In genomic region chr1:85607913-85608250, GRCh38 we compare ENCODE assay signal across 15 cellular contexts. TPM values are rescaled to one million over a fixed set of nuclear protein-coding genes. Genes with fewer than 3 reads are reported as not detected.
DNase-seq lines count a peak whose midpoint lies in the region; ATAC-seq, FAIRE-seq and TF ChIP-seq lines count a peak whose summit lies in the region.
"Had no signal": no experiment of that assay in that cellular context is flagged by ENCODE, and none has a peak within 500 bp of the region (broad histone marks: within the 10 kb centered on the region; RNA-seq: fewer than 3 reads in every experiment).

No MANE protein-coding gene starts in this region.

- no peak overlapping the region for H2BK5ac ChIP-seq in neuronal stem cell (ENCODE audit: low read length)

- H3K79me1 ChIP-seq in neuronal stem cell (ENCODE audit: low read depth, low read length), result no peaks in the 10 kb centered on the region

- no CpG with 5 or more reads among the region's 4 CpGs for WGBS in neuronal stem cell (ENCODE audit: extremely low coverage in 2 of 2, insufficient read length in 2 of 2, insufficient replicate concordance in 1 of 2), 2 donors

- no peaks in the 10 kb centered on the region for H3K9me3 Mint-ChIP-seq in activated CD4-positive, alpha-beta T cell treated with anti-CD3 and anti-CD28 coated beads for 36 hours (ENCODE audit: low read depth)
- H3K9me3 Mint-ChIP-seq: naive thymus-derived CD4-positive, alpha-beta T cell had no signal

- H3K9ac ChIP-seq in fibroblast of lung (ENCODE audit: insufficient read depth, low read length) (peak overlapping the region; percentile 49), neuronal stem cell (ENCODE audit: low read depth, low read length, poor library complexity) (no peak overlapping the region)

- POLR2A ChIA-PET in activated CD4-positive, alpha-beta T cell treated with anti-CD3 and anti-CD28 coated beads for 36 hours (lab: Charles Lee), result no interaction called here

- no peak overlapping the region for H3K27ac Mint-ChIP-seq in activated CD4-positive, alpha-beta T cell treated with anti-CD3 and anti-CD28 coated beads for 36 hours
- H3K27ac Mint-ChIP-seq: naive thymus-derived CD4-positive, alpha-beta T cell had no signal

- H3K4me1 Mint-ChIP-seq in activated CD4-positive, alpha-beta T cell treated with anti-CD3 and anti-CD28 coated beads for 36 hours, result no peaks in the 10 kb centered on the region
- H3K4me1 Mint-ChIP-seq: naive thymus-derived CD4-positive, alpha-beta T cell had no signal

- H3K27me3 Mint-ChIP-seq in activated CD4-positive, alpha-beta T cell treated with anti-CD3 and anti-CD28 coated beads for 36 hours, result no peaks in the 10 kb centered on the region

- H4K91ac ChIP-seq in neuronal stem cell (ENCODE audit: low read depth, low read length, poor library complexity), result no peak overlapping the region

- H3K23ac ChIP-seq in neuronal stem cell (ENCODE audit: low read depth, low read length, poor library complexity), result no peak overlapping the region

- H3K14ac ChIP-seq in neuronal stem cell (ENCODE audit: low read length), result no peak overlapping the region

- ATAC-seq in activated CD4-positive, alpha-beta T cell treated with anti-CD3 and anti-CD28 coated beads for 36 hours, result no peak
- no peak for ATAC-seq in HG03354 (IDR thresholded peaks at IDR 0.05; ENCODE audit: poor library complexity, severe bottlenecking, unreplicated experiment)
- ATAC-seq in GM18511 (IDR thresholded peaks at IDR 0.05; ENCODE audit: unreplicated experiment), result no peak
- ATAC-seq: heart left ventricle; naive thymus-derived CD4-positive, alpha-beta T cell had no signal

- intact Hi-C loops in activated CD4-positive, alpha-beta T cell treated with anti-CD3 and anti-CD28 coated beads for 36 hours (cut with DNase I, micrococcal nuclease), result no loop called here

- no peak overlapping the region for H3K4me3 ChIP-seq in fibroblast of lung (replicated peaks in 1 of 4; ENCODE audit: control extremely low read depth in 1 of 4, insufficient read depth in 1 of 4, low read depth in 3 of 4, low read length in 4 of 4)
- H3K4me3 ChIP-seq in neuronal stem cell (ENCODE audit: low read length in 2 of 2), result no peak overlapping the region
- H3K4me3 ChIP-seq: coronary artery, heart left ventricle had no signal

- H4K8ac ChIP-seq in neuronal stem cell (ENCODE audit: low read depth, low read length), result no peak overlapping the region

- no peak overlapping the region for H2BK15ac ChIP-seq in neuronal stem cell (ENCODE audit: low read length)

- H3K4me3 Mint-ChIP-seq in activated CD4-positive, alpha-beta T cell treated with anti-CD3 and anti-CD28 coated beads for 36 hours, result no peak overlapping the region
- H3K4me3 Mint-ChIP-seq: naive thymus-derived CD4-positive, alpha-beta T cell had no signal

- H3K4me1 ChIP-seq in fibroblast of lung (ENCODE audit: control insufficient read depth, extremely low read depth, insufficient read depth, low read length) (peaks cover 46% of the 10 kb centered on the region), neuronal stem cell (ENCODE audit: control insufficient read depth in 2 of 2, insufficient read depth in 1 of 2, low read depth in 1 of 2, low read length in 2 of 2) (peaks cover 18 to 23% of the 10 kb centered on the region in 2 donors)

- H3K18ac ChIP-seq in neuronal stem cell (ENCODE audit: low read length), result peak overlapping the region; percentile 11

- DNase-seq in EL (peak; percentile 40), RCC 7860 (ENCODE audit: low spot score) (peak; percentile 23), fibroblast of lung (ENCODE audit: low read depth in 2 of 2) (peak in 1 of 2 donors; percentile 48), neuronal stem cell (ENCODE audit: low spot score) (no peak), cerebellar cortex (ENCODE audit: low spot score) (no peak)
- DNase-seq in activated CD4-positive, alpha-beta T cell treated with anti-CD3 and anti-CD28 coated beads for 36 hours, result no peak
- DNase-seq: AML-193; heart left ventricle; naive thymus-derived CD4-positive, alpha-beta T cell; NCI-H774; RPMI8226 had no signal

- H3K36me3 ChIP-seq in fibroblast of lung (ENCODE audit: control insufficient read depth, insufficient read depth, low read length), result no peaks in the 10 kb centered on the region
- no peaks in the 10 kb centered on the region for H3K36me3 ChIP-seq in neuronal stem cell (replicated peaks in 1 of 2; ENCODE audit: control insufficient read depth in 2 of 2, insufficient read depth in 2 of 2, low read length in 2 of 2)
- H3K36me3 ChIP-seq: heart left ventricle had no signal

- H3K27me3 ChIP-seq in fibroblast of lung (ENCODE audit: control insufficient read depth, insufficient read depth, low read length) (no peaks in the 10 kb centered on the region), neuronal stem cell (ENCODE audit: control insufficient read depth in 3 of 3, insufficient read depth in 3 of 3, low read depth in 1 of 3, low read length in 3 of 3) (no peaks in the 10 kb centered on the region)
- H3K27me3 ChIP-seq: heart left ventricle had no signal

- H2BK120ac ChIP-seq in neuronal stem cell (ENCODE audit: low read depth, low read length), result no peak overlapping the region

- H3K9me3 ChIP-seq in fibroblast of lung (ENCODE audit: control insufficient read depth, insufficient read depth, low read depth, low read length) (no peaks in the 10 kb centered on the region), neuronal stem cell (replicated peaks in 1 of 2; ENCODE audit: control insufficient read depth in 2 of 2, insufficient read depth in 1 of 2, low read depth in 1 of 2, low read length in 2 of 2) (no peaks in the 10 kb centered on the region)
- H3K9me3 ChIP-seq: heart left ventricle had no signal

- H2AFZ ChIP-seq in fibroblast of lung (ENCODE audit: low read length), result no peak overlapping the region
- H2AFZ ChIP-seq in neuronal stem cell (ENCODE audit: low read length), result no peak overlapping the region

- no peaks in the 10 kb centered on the region for H4K20me1 ChIP-seq in fibroblast of lung (ENCODE audit: control insufficient read depth, extremely low read depth, insufficient read depth, low read length)

- H3K79me2 ChIP-seq in fibroblast of lung (ENCODE audit: control insufficient read depth, insufficient read depth, low read length), result no peaks in the 10 kb centered on the region

- H3K27ac ChIP-seq in fibroblast of lung (ENCODE audit: insufficient read depth, low read length) (peak overlapping the region; percentile 89), neuronal stem cell (replicated peaks; ENCODE audit: low read length) (no peak overlapping the region)
- H3K27ac ChIP-seq: heart left ventricle had no signal

- H2AK5ac ChIP-seq in neuronal stem cell (ENCODE audit: low read depth, low read length), result no peak overlapping the region

- H2BK12ac ChIP-seq in neuronal stem cell (ENCODE audit: low read length), result no peak overlapping the region

- no peak for TF ChIP-seq CTCF in fibroblast of lung (conservative IDR thresholded peaks at IDR 0.05 in 1 of 2, IDR thresholded peaks at IDR 0.05 in 1 of 2; ENCODE audit: low read depth in 1 of 2, low read length in 2 of 2)

- CTCF ChIA-PET in activated CD4-positive, alpha-beta T cell treated with anti-CD3 and anti-CD28 coated beads for 36 hours (lab: Charles Lee), result no interaction called here

- peak overlapping the region; percentile 67 for H3K4me2 ChIP-seq in fibroblast of lung (ENCODE audit: extremely low read depth, insufficient read depth, low read length)
- H3K4me2 ChIP-seq in neuronal stem cell (ENCODE audit: insufficient read depth, low read length, poor library complexity, severe bottlenecking), result no peak overlapping the region

- H3K4ac ChIP-seq in neuronal stem cell (ENCODE audit: low read length), result no peak overlapping the region

- no peaks in the 10 kb centered on the region for H3K36me3 Mint-ChIP-seq in activated CD4-positive, alpha-beta T cell treated with anti-CD3 and anti-CD28 coated beads for 36 hours (ENCODE audit: low read depth)

- FAIRE-seq in RCC 7860 (lab: Jason Lieb, UNC), result no peak

RNA-seq across cellular contexts. Expression of gene CCN1, which starts 27.3 kb away (rescaled TPM):
- 48.5 and 146 TPM in 2 replicates for total RNA-seq in fibroblast of lung
- polyA plus RNA-seq in fibroblast of lung, result 531 and 635 TPM in 2 replicates
- 570 and 726 TPM in 2 replicates for polyA plus RNA-seq in fibroblast of lung (2012)
- 406 and 477 TPM in 2 replicates for polyA minus RNA-seq in fibroblast of lung (ENCODE audit: low replicate concordance)
- 66.8 TPM for polyA plus RNA-seq in neuronal stem cell (2013, experiment 1 of 2)
- 66.8 TPM for polyA plus RNA-seq in neuronal stem cell (2013, experiment 2 of 2)
- total RNA-seq in activated CD4-positive, alpha-beta T cell treated with anti-CD3 and anti-CD28 coated beads for 36 hours, result under 1 TPM; 0.14 to 0.19 TPM
- total RNA-seq: naive thymus-derived CD4-positive, alpha-beta T cell; T-helper 1 cell treated with Interleukin-12 subunit alpha and Interleukin-12 subunit beta and Interleukin-4 antibody, amounts not matched to agents 30 ng/mL and 1 ng/mL, for 36 hours had no signal
- polyA plus RNA-seq: naive thymus-derived CD4-positive, alpha-beta T cell had no signal

Comparison
In these comparisons a context has a peak if more than half of its experiments do, and no peak if none do; other contexts are left out.
1. DNase-seq: peak in EL (single experiment) and RCC 7860 (single experiment); none in neuronal stem cell (single experiment), activated CD4-positive, alpha-beta T cell treated with anti-CD3 and anti-CD28 coated beads for 36 hours (single experiment) and cerebellar cortex (single experiment).
2. RNA of gene CCN1, which starts 27.3 kb away (total RNA-seq): 48.5 to 146 TPM in fibroblast of lung; 0.14 to 0.19 TPM in activated CD4-positive, alpha-beta T cell treated with anti-CD3 and anti-CD28 coated beads for 36 hours; every median in the first group is over 10 times any median in the second.